ENCODE assay signal across 24 cellular contexts in the genomic region with DNA sequence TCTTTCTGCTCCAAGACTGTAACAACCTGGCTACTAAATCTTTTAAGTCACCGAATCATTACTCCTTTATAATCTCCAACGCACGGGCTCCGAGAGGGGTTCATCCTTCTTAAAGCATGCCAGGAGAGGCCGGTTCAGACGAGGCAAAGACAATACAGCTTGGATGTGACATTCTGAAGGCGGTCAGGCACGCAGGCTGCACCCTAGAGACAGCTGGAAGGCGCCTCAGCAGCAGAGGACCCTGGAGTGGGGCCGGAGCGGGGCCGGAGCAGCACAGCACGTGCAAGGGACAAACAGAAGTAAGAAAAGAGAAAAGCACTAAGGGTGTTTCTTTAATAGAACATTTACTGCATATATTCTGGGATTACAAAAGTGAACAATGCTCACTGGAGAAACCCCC.
DNase-seq lines count a peak whose midpoint lies in the region; ATAC-seq and TF ChIP-seq lines count a peak whose summit lies in the region.
"Had no signal": no experiment of that assay in that cellular context is flagged by ENCODE, and none has a peak within 500 bp of the region (broad histone marks: within the 10 kb centered on the region; RNA-seq: fewer than 3 reads in every experiment).

No MANE protein-coding gene starts in this region.

- H3K27ac ChIP-seq in endodermal cell (ENCODE audit: low read depth, low read length) (no peak overlapping the region), upper lobe of right lung (no peak overlapping the region), mesendoderm (ENCODE audit: low read depth, low read length) (no peak overlapping the region)
- H3K27ac ChIP-seq: SJCRH30 had no signal

- intact Hi-C loops in upper lobe of right lung (cut with DNase I) = no loop called here

- H3K27me3 Mint-ChIP-seq in endodermal cell (ENCODE audit: insufficient read depth) = no peaks in the 10 kb centered on the region
- H3K27me3 Mint-ChIP-seq in osteocyte (ENCODE audit: unreplicated experiment) = no peaks in the 10 kb centered on the region

- no peak overlapping the region for H3K56ac ChIP-seq in mesendoderm (ENCODE audit: low read length)

- H3K4me2 ChIP-seq in mesendoderm (ENCODE audit: low read length) = no peak overlapping the region

- no peak overlapping the region for H2BK15ac ChIP-seq in mesendoderm (replicated peaks; ENCODE audit: low read depth)

- WGBS in endodermal cell (ENCODE audit: insufficient coverage in 1 of 2, insufficient read length in 1 of 2), 2 experiments = 81 to 93% methylated on average over 13 of the region's 13 CpGs
- WGBS in mesendoderm (ENCODE audit: extremely low coverage, insufficient coverage, low lambda C conversion rate) = no CpG with 5 or more reads among the region's 13 CpGs

- H3K36me3 Mint-ChIP-seq in endodermal cell (ENCODE audit: low read depth) (no peaks in the 10 kb centered on the region), osteocyte (ENCODE audit: unreplicated experiment) (no peaks in the 10 kb centered on the region)
- H3K36me3 Mint-ChIP-seq: CD14-positive monocyte had no signal

- H3K79me2 ChIP-seq in mesendoderm (ENCODE audit: control insufficient read depth, insufficient read depth, low read length) = no peaks in the 10 kb centered on the region

- H3K36me3 ChIP-seq in endodermal cell (ENCODE audit: control insufficient read depth, insufficient read depth, low read length) (no peaks in the 10 kb centered on the region), upper lobe of right lung (no peaks in the 10 kb centered on the region), mesendoderm (ENCODE audit: control insufficient read depth, insufficient read depth, low read length) (no peaks in the 10 kb centered on the region)
- H3K36me3 ChIP-seq: BE2C, SJCRH30 had no signal

- H3K9me3 ChIP-seq in endodermal cell (ENCODE audit: control insufficient read depth, low read length) (peaks cover 10% of the 10 kb centered on the region), upper lobe of right lung (no peaks in the 10 kb centered on the region)
- H3K9me3 ChIP-seq: BE2C, SJCRH30 had no signal

- H3K4me3 Mint-ChIP-seq in endodermal cell = no peak overlapping the region
- no peak overlapping the region for H3K4me3 Mint-ChIP-seq in osteocyte (ENCODE audit: unreplicated experiment)
- H3K4me3 Mint-ChIP-seq: CD14-positive monocyte; CD8-positive, alpha-beta memory T cell had no signal

- H3K27ac Mint-ChIP-seq in endodermal cell = no peak overlapping the region
- H3K27ac Mint-ChIP-seq in osteocyte (ENCODE audit: unreplicated experiment) = no peak overlapping the region
- H3K27ac Mint-ChIP-seq: CD8-positive, alpha-beta memory T cell had no signal

- no peak overlapping the region for H2BK5ac ChIP-seq in mesendoderm (ENCODE audit: low read length)

- H3K4me1 ChIP-seq in endodermal cell (ENCODE audit: control insufficient read depth, insufficient read depth, low read length) = peaks cover 3% of the 10 kb centered on the region
- H3K4me1 ChIP-seq in upper lobe of right lung = no peaks in the 10 kb centered on the region
- H3K4me1 ChIP-seq in mesendoderm (ENCODE audit: control insufficient read depth, low read depth, low read length) = no peaks in the 10 kb centered on the region
- H3K4me1 ChIP-seq: BE2C, SJCRH30 had no signal

- no peak overlapping the region for H4K8ac ChIP-seq in mesendoderm (ENCODE audit: low read depth, low read length)

- ATAC-seq in upper lobe of right lung (no peak), GM21528 (IDR thresholded peaks at IDR 0.05; ENCODE audit: low FRiP score, unreplicated experiment) (no peak)
- ATAC-seq: PC-3, SK-N-SH treated with all-trans-retinoic acid at 6 μM for 48 hours had no signal

- H3K79me1 ChIP-seq in mesendoderm (ENCODE audit: low read length) = no peaks in the 10 kb centered on the region

- peaks cover 5% of the 10 kb centered on the region for H3K4me1 Mint-ChIP-seq in endodermal cell
- no peaks in the 10 kb centered on the region for H3K4me1 Mint-ChIP-seq in osteocyte (ENCODE audit: unreplicated experiment)
- H3K4me1 Mint-ChIP-seq: CD14-positive monocyte; CD8-positive, alpha-beta memory T cell had no signal

- H3K27me3 ChIP-seq in endodermal cell (ENCODE audit: control insufficient read depth, insufficient read depth, low read length, poor library complexity, severe bottlenecking) (no peaks in the 10 kb centered on the region), upper lobe of right lung (no peaks in the 10 kb centered on the region), mesendoderm (ENCODE audit: insufficient read depth, low read length, poor library complexity) (no peaks in the 10 kb centered on the region)
- H3K27me3 ChIP-seq: BE2C, SJCRH30 had no signal

- no peak overlapping the region for H3K4ac ChIP-seq in mesendoderm (ENCODE audit: low read depth, low read length)

- H3K9me3 Mint-ChIP-seq in endodermal cell = peaks cover 24% of the 10 kb centered on the region
- H3K9me3 Mint-ChIP-seq in osteocyte (ENCODE audit: unreplicated experiment) = peaks cover 27% of the 10 kb centered on the region

- H3K18ac ChIP-seq in mesendoderm (ENCODE audit: low read length) = no peak overlapping the region

- no peak overlapping the region for H4K5ac ChIP-seq in mesendoderm (ENCODE audit: low read length)

- no peak overlapping the region for H2BK120ac ChIP-seq in mesendoderm (ENCODE audit: low read depth, low read length)

- H3K4me3 ChIP-seq in endodermal cell (ENCODE audit: low read length) (no peak overlapping the region), upper lobe of right lung (no peak overlapping the region), mesendoderm (ENCODE audit: low read length) (no peak overlapping the region)
- H3K4me3 ChIP-seq: SJCRH30 had no signal

- no peak overlapping the region for H3K9ac ChIP-seq in endodermal cell (ENCODE audit: extremely low read depth, low read length, poor library complexity, severe bottlenecking)
- no peak overlapping the region for H3K9ac ChIP-seq in mesendoderm (ENCODE audit: low read length)

- H2AK5ac ChIP-seq in mesendoderm (ENCODE audit: low read length) = no peak overlapping the region

- peak; percentile 18 for DNase-seq in NCI-H82 treated with DMSO at 0.1 percent for 48 hours (lab: John Stamatoyannopoulos, UW; ENCODE audit: unreplicated experiment)
- peak; percentile 30 for DNase-seq in endodermal cell
- peak; percentile 82 for DNase-seq in osteocyte (ENCODE audit: extremely low spot score, unreplicated experiment)
- peak; percentile 54 for DNase-seq in upper lobe of right lung
- no peak for DNase-seq in DMS53 treated with DMSO at 0.1 percent for 48 hours (lab: John Stamatoyannopoulos, UW; ENCODE audit: unreplicated experiment)
- DNase-seq in mesendoderm = no peak
- DNase-seq: BE2C; CD8-positive, alpha-beta memory T cell; DMS 273 treated with DMSO at 0.1 percent for 48 hours; DMS79 treated with DMSO at 0.1 percent for 48 hours; GF-D8; H7; Karpas-422; NCI-H1092 treated with DMSO at 0.1 percent for 48 hours; NCI-H1436 treated with DMSO at 0.1 percent for 48 hours; NCI-H187 treated with DMSO at 0.1 percent for 48 hours; NCI-H2171 treated with DMSO at 0.1 percent for 48 hours; NCI-H345; NCI-H510A treated with DMSO at 0.1 percent for 48 hours; PC-3; SJCRH30 had no signal

- H3K23ac ChIP-seq in mesendoderm (ENCODE audit: low read length) = no peak overlapping the region

- no peak for TF ChIP-seq CTCF in endodermal cell (conservative IDR thresholded peaks at IDR 0.05)
- no peak for TF ChIP-seq CTCF in osteocyte (IDR thresholded peaks at IDR 0.05)
- TF ChIP-seq CTCF in upper lobe of right lung (IDR thresholded peaks at IDR 0.05) = no peak

Comparison
In these comparisons a context has a peak if more than half of its experiments do, and no peak if none do; other contexts are left out.
1. DNase-seq: peak in NCI-H82 treated with DMSO at 0.1 percent for 48 hours (single experiment), endodermal cell (single experiment), osteocyte (single experiment) and upper lobe of right lung (single experiment); none in DMS53 treated with DMSO at 0.1 percent for 48 hours (single experiment) and mesendoderm (single experiment).